ENCODE assay signal across 8 cellular contexts in genomic region chr17:45461524-45462327, GRCh38. TPM values are rescaled to one million over a fixed set of nuclear protein-coding genes. Genes with fewer than 3 reads are reported as not detected.
DNase-seq lines count a peak whose midpoint lies in the region; ATAC-seq, FAIRE-seq and TF ChIP-seq lines count a peak whose summit lies in the region.
"Not testable (repeated sequence)": the region's sequence is repeated elsewhere in the genome, so short reads cannot be mapped to it uniquely, and the experiment has no call there.

No MANE protein-coding gene starts in this region.

- not testable (repeated sequence) for H3K4me3 ChIP-seq in GM23248

- not testable (repeated sequence) for H3K9me3 Mint-ChIP-seq in activated CD4-positive, alpha-beta T cell treated with anti-CD3 and anti-CD28 coated beads, Interleukin-2, amount 10 ng/mL, durations not matched to agents 7 days and 5 days; naive B cell

- H2AFZ ChIP-seq in GM23248 = not testable (repeated sequence)

- H3K36me3 ChIP-seq in GM23248 (ENCODE audit: low read depth) = not testable (repeated sequence)

- not testable (repeated sequence) for DNase-seq in GM12891 (ENCODE audit: insufficient read length, low spot score); urothelium cell line (ENCODE audit: low spot score)
- DNase-seq in GM23248 = peak; percentile 62
- DNase-seq in NCI-H748 (lab: John Stamatoyannopoulos, UW; ENCODE audit: unreplicated experiment) = peak; percentile 11
- DNase-seq in activated CD4-positive, alpha-beta T cell treated with anti-CD3 and anti-CD28 coated beads, Interleukin-2, amount 10 ng/mL, durations not matched to agents 7 days and 5 days = peak; percentile 31
- DNase-seq in naive B cell = peak; percentile 65

- POLR2A ChIA-PET in activated CD4-positive, alpha-beta T cell treated with anti-CD3 and anti-CD28 coated beads, Interleukin-2, amount 10 ng/mL, durations not matched to agents 7 days and 5 days (lab: Charles Lee) = not testable (repeated sequence)

- not testable (repeated sequence) for H3K9me2 ChIP-seq in GM23248 (ENCODE audit: insufficient read depth)

- H3K4me1 ChIP-seq in GM23248 (ENCODE audit: insufficient read depth) = not testable (repeated sequence)

- not testable (repeated sequence) for H3K9me3 ChIP-seq in GM23248 (ENCODE audit: low read depth)

- ATAC-seq in HG03442 (IDR thresholded peaks at IDR 0.05; ENCODE audit: unreplicated experiment) (peak; percentile 85), esophagus mucosa (peak; percentile 92), naive B cell (ENCODE audit: low read depth in 2 of 2) (peak; percentile 99)

- not testable (repeated sequence) for TF ChIP-seq POLR2A in GM12891 (IDR thresholded peaks at IDR 0.05; ENCODE audit: low read depth, low read length)

- peaks cover 14% of the 10 kb centered on the region for H3K4me1 Mint-ChIP-seq in activated CD4-positive, alpha-beta T cell treated with anti-CD3 and anti-CD28 coated beads, Interleukin-2, amount 10 ng/mL, durations not matched to agents 7 days and 5 days
- peaks cover 8 to 17% (median 15%) of the 10 kb centered on the region in 3 donors for H3K4me1 Mint-ChIP-seq in naive B cell

- not testable (repeated sequence) for H3F3A ChIP-seq in GM23248 (ENCODE audit: insufficient read depth)

- not testable (repeated sequence) for H4K20me1 ChIP-seq in GM23248 (ENCODE audit: insufficient read depth)

- H3K27me3 Mint-ChIP-seq in activated CD4-positive, alpha-beta T cell treated with anti-CD3 and anti-CD28 coated beads, Interleukin-2, amount 10 ng/mL, durations not matched to agents 7 days and 5 days; naive B cell: not testable (repeated sequence)

- FAIRE-seq in GM12891 (lab: Jason Lieb, UNC) = peak; percentile 90
- FAIRE-seq in urothelium cell line (lab: Jason Lieb, UNC) = peak; percentile 56

- not testable (repeated sequence) for H3K27me3 ChIP-seq in GM23248 (replicated peaks; ENCODE audit: insufficient read depth)

- CTCF ChIA-PET in activated CD4-positive, alpha-beta T cell treated with anti-CD3 and anti-CD28 coated beads, Interleukin-2, amount 10 ng/mL, durations not matched to agents 7 days and 5 days (lab: Charles Lee) = not testable (repeated sequence)

- not testable (repeated sequence) for H3K9ac ChIP-seq in GM23248

- 0 out of 2 replicates have a peak overlapping the region, but pooled peaks have one; percentile 6 for H3K27ac ChIP-seq in GM23248

- H3K27ac Mint-ChIP-seq in activated CD4-positive, alpha-beta T cell treated with anti-CD3 and anti-CD28 coated beads, Interleukin-2, amount 10 ng/mL, durations not matched to agents 7 days and 5 days = peak overlapping the region; percentile 84
- H3K27ac Mint-ChIP-seq in naive B cell = peak overlapping the region in 4 of 6 donors; percentile 24 to 82 (median 55)

- H3K79me2 ChIP-seq in GM23248 (ENCODE audit: insufficient read depth) = not testable (repeated sequence)

- 27 to 45% methylated on average over 5 to 7 of the region's 8 CpGs for WGBS in GM23248 (ENCODE audit: low coverage in 1 of 2, low lambda C conversion rate in 2 of 2, missing lambda C conversion rate in 2 of 2), 2 experiments

- not testable (repeated sequence) for H3K4me3 Mint-ChIP-seq in activated CD4-positive, alpha-beta T cell treated with anti-CD3 and anti-CD28 coated beads, Interleukin-2, amount 10 ng/mL, durations not matched to agents 7 days and 5 days; naive B cell

- H3K36me3 Mint-ChIP-seq in activated CD4-positive, alpha-beta T cell treated with anti-CD3 and anti-CD28 coated beads, Interleukin-2, amount 10 ng/mL, durations not matched to agents 7 days and 5 days (ENCODE audit: low read depth) = peaks cover 11% of the 10 kb centered on the region
- H3K36me3 Mint-ChIP-seq in naive B cell = not testable (repeated sequence)

- in situ Hi-C loops in GM23248 (cut with MboI) = not testable (repeated sequence)

- H3K4me2 ChIP-seq in GM23248 (ENCODE audit: unreplicated experiment) = not testable (repeated sequence)

RNA-seq across cellular contexts. Expression of gene PLEKHM1, which starts 28.8 kb away (rescaled TPM):
- polyA plus RNA-seq in GM12891 (2012; ENCODE audit: low read depth, missing spikeins) = 5.7 TPM
- 19.1 and 26.0 TPM in 2 replicates for total RNA-seq in GM23248 (2014; rRNA removed; shearing (Covaris generic))
- polyA plus RNA-seq in GM23248 (2016; fragmentation: Nextera tagmentation; extraction: Ambion mirVana) = 15.3 and 18.6 TPM in 2 replicates
- total RNA-seq in activated CD4-positive, alpha-beta T cell treated with anti-CD3 and anti-CD28 coated beads, Interleukin-2, amount 10 ng/mL, durations not matched to agents 7 days and 5 days = 10 to 100 TPM; 48.6 to 53.0 TPM
- 112 TPM for total RNA-seq in esophagus mucosa
- 10 to 100 TPM in 5 of 6 donors, 1 to 10 TPM in 1; 6.3 to 19.6 (median 16.2) TPM for polyA plus RNA-seq in naive B cell (ENCODE audit: low read depth in 6 of 6)

RNA-seq across cellular contexts. Expression of gene ARHGAP27, which starts 29.1 kb away (rescaled TPM):
- polyA plus RNA-seq in GM12891 (2012; ENCODE audit: low read depth, missing spikeins) = 16.0 TPM
- total RNA-seq in GM23248 (2014; rRNA removed; shearing (Covaris generic)) = 1.3 and 3.4 TPM in 2 replicates
- polyA plus RNA-seq in GM23248 (2016; fragmentation: Nextera tagmentation; extraction: Ambion mirVana) = 0.33 and 0.59 TPM in 2 replicates
- 10 to 100 TPM; 85.3 to 93.5 TPM for total RNA-seq in activated CD4-positive, alpha-beta T cell treated with anti-CD3 and anti-CD28 coated beads, Interleukin-2, amount 10 ng/mL, durations not matched to agents 7 days and 5 days
- 69.0 TPM for total RNA-seq in esophagus mucosa
- polyA plus RNA-seq in naive B cell (ENCODE audit: low read depth in 6 of 6) = 10 to 100 TPM; 32.3 to 76.2 (median 40.9) TPM

Comparison
In these comparisons a context has a peak if more than half of its experiments do, and no peak if none do; other contexts are left out.
1. RNA of gene ARHGAP27, which starts 29.1 kb away (total RNA-seq): 85.3 to 93.5 TPM in activated CD4-positive, alpha-beta T cell treated with anti-CD3 and anti-CD28 coated beads, Interleukin-2, amount 10 ng/mL, durations not matched to agents 7 days and 5 days and 69.0 TPM in esophagus mucosa (single experiment); 1.3 to 3.4 TPM in GM23248; every median in the first group is over 10 times any median in the second.
2. Peak in every context shown above with its lines, with median percentiles within 50 percentile points of each other: ATAC-seq.